8 cellular contexts compared by ENCODE assay signal in the genomic region with DNA sequence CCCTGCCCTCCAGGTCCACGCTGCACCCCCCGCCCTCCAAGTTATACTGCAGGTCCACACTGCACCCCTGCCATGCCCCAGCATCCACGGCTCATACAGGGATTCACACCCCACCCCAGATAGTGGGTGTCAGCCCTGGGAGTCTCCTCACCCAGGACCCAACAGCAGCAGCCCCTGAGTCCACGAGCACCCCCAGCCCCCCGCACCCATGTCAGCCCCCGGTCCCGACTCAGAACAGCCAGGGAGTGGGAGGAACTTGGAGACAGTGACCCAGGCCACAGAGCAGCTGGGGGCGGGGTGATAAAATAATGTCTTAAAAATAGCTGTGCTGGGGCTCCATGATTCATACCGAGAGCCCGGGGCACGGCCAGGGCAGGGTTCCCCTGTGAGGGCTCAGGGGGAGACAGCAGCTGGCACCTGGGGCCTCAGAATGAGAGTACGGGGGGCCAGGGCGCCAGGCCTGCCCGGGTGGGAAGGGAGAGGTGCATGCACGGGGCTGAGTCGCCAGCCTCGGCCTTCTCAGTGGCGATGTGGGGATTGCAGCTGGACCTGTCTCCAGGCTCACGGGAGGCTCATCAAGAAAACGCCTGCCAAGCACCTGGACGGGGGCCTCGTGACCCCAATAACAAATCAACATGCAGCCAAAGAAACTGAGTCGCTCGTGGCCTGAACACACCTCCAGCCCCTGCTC. TPM values are rescaled to one million over a fixed set of nuclear protein-coding genes. Genes with fewer than 3 reads are reported as not detected.
DNase-seq lines count a peak whose midpoint lies in the region; ATAC-seq and TF ChIP-seq lines count a peak whose summit lies in the region.

No MANE protein-coding gene starts in this region.

- ATAC-seq in GM21723 (IDR thresholded peaks at IDR 0.05; ENCODE audit: unreplicated experiment): peak; percentile 54
- ATAC-seq in activated naive CD4-positive, alpha-beta T cell treated with anti-CD3 and anti-CD28 coated beads, Interleukin-2, amount 50 U/mL, for 72 hours: peak; percentile 39 to 49

- DNase-seq in GM12865 (ENCODE audit: low read depth) (peak; percentile 91), NAMALWA (ENCODE audit: low spot score) (peak; percentile 61), G401 (ENCODE audit: low spot score) (no peak), putamen (ENCODE audit: low spot score) (no peak), H4 (ENCODE audit: low spot score) (no peak)
- peak; percentile 55 to 77 for DNase-seq in activated naive CD4-positive, alpha-beta T cell treated with anti-CD3 and anti-CD28 coated beads, Interleukin-2, amount 50 U/mL, for 72 hours (ENCODE audit: low spot score in 2 of 2)

- TF ChIP-seq CTCF in GM12865 (IDR thresholded peaks at IDR 0.05; ENCODE audit: insufficient read depth, low read depth, low read length, missing control alignments): no peak

- no peak overlapping the region for H3K9ac ChIP-seq in rectal smooth muscle tissue (ENCODE audit: low read length)

- in situ Hi-C loops in G401 (cut with HindIII; ENCODE audit: low sequenced_read_pairs): no loop called here

- peaks cover 12% of the 10 kb centered on the region for H3K4me1 ChIP-seq in rectal smooth muscle tissue (ENCODE audit: control insufficient read depth, insufficient read depth, low read length)

- no peaks in the 10 kb centered on the region for H3K36me3 ChIP-seq in rectal smooth muscle tissue (ENCODE audit: control insufficient read depth, insufficient read depth, low read length)

- no peaks in the 10 kb centered on the region for H3K36me3 Mint-ChIP-seq in activated naive CD4-positive, alpha-beta T cell treated with anti-CD3 and anti-CD28 coated beads, Interleukin-2, amount 50 U/mL, for 72 hours

- H3K4me3 ChIP-seq in GM12865 (ENCODE audit: low read depth, low read length) (peak overlapping the region; percentile 94), rectal smooth muscle tissue (ENCODE audit: low read length) (peak overlapping the region; percentile 36)

- H3K27ac ChIP-seq in rectal smooth muscle tissue (ENCODE audit: low read depth, low read length): no peak overlapping the region

- H3K27ac Mint-ChIP-seq in activated naive CD4-positive, alpha-beta T cell treated with anti-CD3 and anti-CD28 coated beads, Interleukin-2, amount 50 U/mL, for 72 hours: peak overlapping the region in 1 of 2 donors; percentile 88

- H3K27me3 ChIP-seq in rectal smooth muscle tissue (ENCODE audit: control insufficient read depth, insufficient read depth, low read length): no peaks in the 10 kb centered on the region

- H3K9me3 Mint-ChIP-seq in activated naive CD4-positive, alpha-beta T cell treated with anti-CD3 and anti-CD28 coated beads, Interleukin-2, amount 50 U/mL, for 72 hours: no peaks in the 10 kb centered on the region

RNA-seq across cellular contexts. Expression of gene ADAP1, which starts 29.8 kb away (rescaled TPM):
- total RNA-seq in activated naive CD4-positive, alpha-beta T cell treated with anti-CD3 and anti-CD28 coated beads, Interleukin-2, amount 50 U/mL, for 72 hours: 10 to 100 TPM in 1 of 2 donors, 1 to 10 TPM in 1; 9.2 to 19.9 TPM
- 11.7 and 21.3 TPM in 2 replicates for total RNA-seq in G401 (2014; rRNA removed; shearing (Covaris generic))
- total RNA-seq in H4 (2014; rRNA removed; shearing (Covaris generic)): 0.82 and 1.4 TPM in 2 replicates

RNA-seq across cellular contexts. Expression of gene GET4, which starts 48.3 kb away (rescaled TPM):
- 10 to 100 TPM; 32.5 to 34.1 TPM for total RNA-seq in activated naive CD4-positive, alpha-beta T cell treated with anti-CD3 and anti-CD28 coated beads, Interleukin-2, amount 50 U/mL, for 72 hours
- 98.5 and 102 TPM in 2 replicates for total RNA-seq in G401 (2014; rRNA removed; shearing (Covaris generic))
- 42.0 and 50.6 TPM in 2 replicates for total RNA-seq in H4 (2014; rRNA removed; shearing (Covaris generic))

RNA-seq across cellular contexts. Expression of gene COX19, which starts 50.7 kb away (rescaled TPM):
- total RNA-seq in activated naive CD4-positive, alpha-beta T cell treated with anti-CD3 and anti-CD28 coated beads, Interleukin-2, amount 50 U/mL, for 72 hours: 10 to 100 TPM; 18.8 to 20.7 TPM
- total RNA-seq in G401 (2014; rRNA removed; shearing (Covaris generic)): 5.5 and 10.6 TPM in 2 replicates
- total RNA-seq in H4 (2014; rRNA removed; shearing (Covaris generic)): 8.3 and 10.2 TPM in 2 replicates

RNA-seq across cellular contexts. Expression of gene CYP2W1, which starts 58.3 kb away (rescaled TPM):
- not detected for total RNA-seq in activated naive CD4-positive, alpha-beta T cell treated with anti-CD3 and anti-CD28 coated beads, Interleukin-2, amount 50 U/mL, for 72 hours
- 0.34 TPM in 1 of 2 replicates, not detected in the other for total RNA-seq in G401 (2014; rRNA removed; shearing (Covaris generic))
- not detected in 2 replicates for total RNA-seq in H4 (2014; rRNA removed; shearing (Covaris generic))

Comparison
In these comparisons a context has a peak if more than half of its experiments do, and no peak if none do; other contexts are left out.
1. DNase-seq: peak in GM12865 (single experiment), NAMALWA (single experiment) and activated naive CD4-positive, alpha-beta T cell treated with anti-CD3 and anti-CD28 coated beads, Interleukin-2, amount 50 U/mL, for 72 hours (2 of 2); none in G401 (single experiment), putamen (single experiment) and H4 (single experiment).